ENCODE assay signal across 14 cellular contexts in the genomic region with DNA sequence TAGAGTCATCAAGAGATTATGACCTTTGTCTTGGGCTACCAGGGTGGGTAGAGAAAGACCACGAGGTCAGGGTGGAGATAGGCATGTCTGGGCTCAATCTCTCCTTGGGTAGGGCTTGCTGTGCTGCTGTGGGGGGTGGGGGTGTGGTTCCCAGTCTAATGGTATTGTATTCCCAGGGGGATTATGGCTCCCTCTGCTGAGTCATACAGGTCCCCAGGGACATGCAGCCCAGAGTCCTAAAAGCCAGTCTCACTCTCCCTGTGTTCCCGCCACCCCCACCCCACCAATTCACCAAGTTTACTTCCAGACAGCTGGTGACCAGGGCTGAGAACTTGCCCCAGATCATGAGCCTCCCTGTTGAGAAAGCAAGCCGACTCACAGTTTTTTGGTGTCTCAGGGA.
"Had no signal": no experiment of that assay in that cellular context is flagged by ENCODE, and none has a peak within 500 bp of the region (broad histone marks: within the 10 kb centered on the region; RNA-seq: fewer than 3 reads in every experiment).

No MANE protein-coding gene starts in this region.

- H3K36me3 ChIP-seq: cardiac muscle cell, heart right ventricle, tibial artery, uterus had no signal

- H3K4me1 ChIP-seq: heart right ventricle, tibial artery, uterus had no signal

- H3K27ac ChIP-seq: cardiac muscle cell, heart right ventricle, skin epidermis, tibial artery, uterus had no signal

- H3K4me3 ChIP-seq: cardiac muscle cell, heart right ventricle, skin epidermis, tibial artery, uterus had no signal

- DNase-seq: activated CD4-positive, alpha-beta T cell treated with anti-CD3 and anti-CD28 coated beads for 4 hours; activated CD8-positive, alpha-beta memory T cell treated with anti-CD3 and anti-CD28 coated beads, Interleukin-2, amount 50 U/mL, for 4 hours; activated CD8-positive, alpha-beta T cell treated with anti-CD3 and anti-CD28 coated beads for 36 hours; activated T-cell treated with anti-CD3 and anti-CD28 coated beads, Interleukin-2, amount 50 U/mL, for 72 hours; aorta; foreskin melanocyte; heart right ventricle; kidney; naive B cell; T1000; tibial artery; uterus had no signal

- ATAC-seq: activated CD8-positive, alpha-beta T cell treated with anti-CD3 and anti-CD28 coated beads for 36 hours; activated T-cell treated with anti-CD3 and anti-CD28 coated beads, Interleukin-2, amount 50 U/mL, for 72 hours; heart right ventricle had no signal

- H3K27me3 ChIP-seq: cardiac muscle cell, heart right ventricle, tibial artery, uterus had no signal

- H3K9me3 ChIP-seq: uterus had no signal
